ENCODE assay signal across 24 cellular contexts in the genomic region with DNA sequence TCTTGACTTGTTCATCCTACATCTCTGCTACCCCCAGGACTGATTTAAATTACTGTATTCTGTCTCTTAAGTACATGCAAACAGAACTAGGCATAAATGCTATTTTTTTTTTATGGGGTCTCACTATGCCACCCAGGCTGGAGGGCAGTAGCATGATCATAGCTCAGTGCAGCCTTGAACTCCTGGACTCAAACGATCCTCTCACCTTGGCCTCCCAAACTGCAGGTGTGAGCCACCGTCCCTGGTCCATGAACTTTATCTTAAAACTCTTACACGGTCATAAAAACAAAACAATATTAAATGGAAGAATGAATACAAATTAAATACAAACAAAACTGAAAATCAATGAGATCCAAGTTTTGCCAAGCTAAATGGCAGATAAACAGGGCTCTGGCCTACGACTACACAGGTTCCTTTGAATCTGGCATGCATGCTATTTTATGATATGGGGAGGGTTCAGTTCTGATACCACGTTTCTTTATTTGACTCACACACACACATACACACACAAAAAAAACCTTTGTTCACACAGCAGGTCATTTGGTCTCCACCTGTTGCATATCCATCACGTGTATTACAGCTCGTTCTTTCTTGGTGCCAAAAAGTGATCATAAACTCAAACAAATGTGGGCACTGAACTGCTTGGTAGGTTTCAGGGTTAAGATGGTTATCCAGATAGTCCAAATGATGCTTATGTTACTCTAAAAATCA. TPM values are rescaled to one million over a fixed set of nuclear protein-coding genes. Genes with fewer than 3 reads are reported as not detected.
"Had no signal": no experiment of that assay in that cellular context is flagged by ENCODE, and none has a peak within 500 bp of the region (broad histone marks: within the 10 kb centered on the region; RNA-seq: fewer than 3 reads in every experiment).

No MANE protein-coding gene starts in this region.

- H3K27ac Mint-ChIP-seq: activated CD4-positive, alpha-beta memory T cell treated with anti-CD3 and anti-CD28 coated beads for 36 hours; activated naive CD4-positive, alpha-beta T cell treated with anti-CD3 and anti-CD28 coated beads for 36 hours; activated naive CD8-positive, alpha-beta T cell treated with anti-CD3 and anti-CD28 coated beads, Interleukin-2, amount 50 U/mL, for 24 hours; activated T-cell treated with anti-CD3 and anti-CD28 coated beads, Interleukin-2, amount 50 U/mL, for 72 hours; memory B cell; natural killer cell; stimulated activated naive CD8-positive, alpha-beta T cell treated with anti-CD3 and anti-CD28 coated beads, Interleukin-15, Interleukin-2, amounts not matched to agents 100 ng/mL and 50 ng/mL, for 24 hours; T-helper 1 cell treated with Interleukin-12 subunit alpha and Interleukin-12 subunit beta and Interleukin-4 antibody, amounts not matched to agents 30 μg/mL and 1 μg/mL, for 36 hours had no signal

- DNase-seq: activated CD4-positive, alpha-beta memory T cell treated with anti-CD3 and anti-CD28 coated beads for 36 hours; activated CD4-positive, alpha-beta T cell treated with anti-CD3 and anti-CD28 coated beads for 4 hours; activated CD4-positive, CD25-positive, alpha-beta regulatory T cell; activated effector memory CD4-positive, alpha-beta T cell treated with Interleukin-2 at 50 U/mL for 16 hours; activated naive CD4-positive, alpha-beta T cell treated with anti-CD3 and anti-CD28 coated beads for 36 hours; activated naive CD8-positive, alpha-beta T cell treated with anti-CD3 and anti-CD28 coated beads, Interleukin-2, amount 50 U/mL, for 24 hours; activated T-cell treated with anti-CD3 and anti-CD28 coated beads, Interleukin-2, amount 50 U/mL, for 72 hours; effector memory CD4-positive, alpha-beta T cell; foreskin melanocyte; glutamatergic neuron; kidney glomerular epithelial cell; natural killer cell; ovary; stimulated activated CD4-positive, alpha-beta T cell treated with anti-CD3 and anti-CD28 coated beads, Interleukin-12 subunit alpha, Interleukin-12 subunit beta, amount 100 ng/mL, for 4 hours; stimulated activated CD4-positive, alpha-beta T cell treated with anti-CD3 and anti-CD28 coated beads, Interleukin-4, amount 100 ng/mL, for 4 hours; tibial artery had no signal

- H3K4me1 ChIP-seq: prostate gland, tibial artery had no signal

- H3K9me3 ChIP-seq: ovary, prostate gland, tibial artery had no signal

- H3K4me1 Mint-ChIP-seq: activated naive CD8-positive, alpha-beta T cell treated with anti-CD3 and anti-CD28 coated beads, Interleukin-2, amount 50 U/mL, for 24 hours; memory B cell; natural killer cell had no signal

- H3K4me3 Mint-ChIP-seq: activated CD4-positive, alpha-beta memory T cell treated with anti-CD3 and anti-CD28 coated beads for 36 hours; activated naive CD4-positive, alpha-beta T cell treated with anti-CD3 and anti-CD28 coated beads for 36 hours; activated naive CD8-positive, alpha-beta T cell treated with anti-CD3 and anti-CD28 coated beads, Interleukin-2, amount 50 U/mL, for 24 hours; activated T-cell treated with anti-CD3 and anti-CD28 coated beads, Interleukin-2, amount 50 U/mL, for 72 hours; memory B cell; natural killer cell; stimulated activated naive CD8-positive, alpha-beta T cell treated with anti-CD3 and anti-CD28 coated beads, Interleukin-15, Interleukin-2, amounts not matched to agents 100 ng/mL and 50 ng/mL, for 24 hours; T-helper 1 cell treated with Interleukin-12 subunit alpha and Interleukin-12 subunit beta and Interleukin-4 antibody, amounts not matched to agents 30 μg/mL and 1 μg/mL, for 36 hours had no signal

- ATAC-seq: activated naive CD8-positive, alpha-beta T cell treated with anti-CD3 and anti-CD28 coated beads, Interleukin-2, amount 50 U/mL, for 24 hours; activated T-cell treated with anti-CD3 and anti-CD28 coated beads, Interleukin-2, amount 50 U/mL, for 72 hours; esophagus mucosa; natural killer cell had no signal

- H3K27me3 ChIP-seq: cardiac muscle cell, hepatocyte, ovary had no signal

- H3K36me3 Mint-ChIP-seq: activated CD4-positive, alpha-beta memory T cell treated with anti-CD3 and anti-CD28 coated beads for 36 hours; natural killer cell had no signal

- H3K27ac ChIP-seq: cardiac muscle cell, hepatocyte, ovary, prostate gland, tibial artery had no signal

- H3K36me3 ChIP-seq: cardiac muscle cell, ovary, prostate gland, tibial artery had no signal

- H3K9me3 Mint-ChIP-seq: activated CD4-positive, alpha-beta memory T cell treated with anti-CD3 and anti-CD28 coated beads for 36 hours; activated naive CD4-positive, alpha-beta T cell treated with anti-CD3 and anti-CD28 coated beads for 36 hours; activated naive CD8-positive, alpha-beta T cell treated with anti-CD3 and anti-CD28 coated beads, Interleukin-2, amount 50 U/mL, for 24 hours; activated T-cell treated with anti-CD3 and anti-CD28 coated beads, Interleukin-2, amount 50 U/mL, for 72 hours; memory B cell; natural killer cell; stimulated activated naive CD8-positive, alpha-beta T cell treated with anti-CD3 and anti-CD28 coated beads, Interleukin-15, Interleukin-2, amounts not matched to agents 100 ng/mL and 50 ng/mL, for 24 hours; T-helper 1 cell treated with Interleukin-12 subunit alpha and Interleukin-12 subunit beta and Interleukin-4 antibody, amounts not matched to agents 30 μg/mL and 1 μg/mL, for 36 hours had no signal

- H3K4me3 ChIP-seq: cardiac muscle cell, hepatocyte, ovary, prostate gland, tibial artery had no signal

RNA-seq across cellular contexts. Expression of gene PKD1L3, which starts 1.1 kb away (rescaled TPM):
- total RNA-seq: activated CD4-positive, alpha-beta memory T cell treated with anti-CD3 and anti-CD28 coated beads for 36 hours; activated naive CD4-positive, alpha-beta T cell treated with anti-CD3 and anti-CD28 coated beads for 36 hours; cardiac muscle cell; esophagus mucosa had no signal
- polyA plus RNA-seq: cardiac muscle cell, hepatocyte had no signal

RNA-seq across cellular contexts. Expression of gene HP, which starts 53.0 kb away (rescaled TPM):
- total RNA-seq: activated CD4-positive, alpha-beta memory T cell treated with anti-CD3 and anti-CD28 coated beads for 36 hours; activated naive CD4-positive, alpha-beta T cell treated with anti-CD3 and anti-CD28 coated beads for 36 hours; activated T-cell treated with anti-CD3 and anti-CD28 coated beads, Interleukin-2, amount 50 U/mL, for 72 hours; cardiac muscle cell; dermis microvascular lymphatic vessel endothelial cell had no signal
